ENCODE assay signal across 8 cellular contexts in genomic region chr17:67260051-67260987, GRCh38. TPM values are rescaled to one million over a fixed set of nuclear protein-coding genes. Genes with fewer than 3 reads are reported as not detected.
DNase-seq lines count a peak whose midpoint lies in the region; ATAC-seq and TF ChIP-seq lines count a peak whose summit lies in the region.

No MANE protein-coding gene starts in this region.

- no peaks in the 10 kb centered on the region for H3K36me3 ChIP-seq in heart right ventricle

- no peak overlapping the region for H3T11ph ChIP-seq in H9 (ENCODE audit: low read length)

- H4K5ac ChIP-seq in H9 (ENCODE audit: insufficient read length, low read depth, low read length): no peak overlapping the region

- in situ Hi-C loops in SK-MEL-5 (cut with HindIII; ENCODE audit: low pct_unique_long_range_greater_than_20kb, low sequenced_read_pairs): no loop called here

- intact Hi-C loops in heart right ventricle (cut with DNase I): no loop called here

- H3K27me3 Mint-ChIP-seq in H9 (ENCODE audit: low read depth): no peaks in the 10 kb centered on the region

- H3K14ac ChIP-seq in H9 (ENCODE audit: insufficient read depth, low read length): no peak overlapping the region

- WGBS in H9 (ENCODE audit: extremely low coverage, insufficient read length, low lambda C conversion rate): no CpG with 5 or more reads among the region's 14 CpGs
- WGBS in heart right ventricle, 2 donors: 60 to 66% methylated on average over 14 of the region's 14 CpGs

- H3K23me2 ChIP-seq in H9 (ENCODE audit: insufficient read length, low read depth, low read length, poor library complexity, severe bottlenecking): no peaks in the 10 kb centered on the region

- peak overlapping the region in 1 of 3 experiments; percentile 69; a peak in 2 of 7 replicates for H3K27ac Mint-ChIP-seq in H9

- H3K79me1 ChIP-seq in H9 (ENCODE audit: insufficient read depth, low read depth, low read length, poor library complexity, severe bottlenecking): no peaks in the 10 kb centered on the region

- no peak overlapping the region for H3K56ac ChIP-seq in H9 (ENCODE audit: insufficient read length, low read depth, low read length)

- peaks cover 23 to 28% of the 10 kb centered on the region in 2 experiments for H3K4me1 Mint-ChIP-seq in H9

- H3K27me3 ChIP-seq in H9 (ENCODE audit: insufficient read depth, low read length) (no peaks in the 10 kb centered on the region), heart right ventricle (no peaks in the 10 kb centered on the region)

- no peak overlapping the region for H3K18ac ChIP-seq in H9 (ENCODE audit: insufficient read length, low read depth, low read length)

- H3K9me3 ChIP-seq in H9 (ENCODE audit: control insufficient read depth, low read depth, low read length) (no peaks in the 10 kb centered on the region), heart right ventricle (peaks cover 0 to 7% (median 0%) of the 10 kb centered on the region in 11 donors)

- no peak overlapping the region for H4K8ac ChIP-seq in H9 (replicated peaks; ENCODE audit: insufficient read length, low read depth, low read length)

- no peak overlapping the region for H2BK12ac ChIP-seq in H9 (ENCODE audit: insufficient read length, low read depth, low read length)

- H3K9ac ChIP-seq in H9 (ENCODE audit: extremely low read depth, insufficient read length, low read length): no peak overlapping the region

- H3K27ac ChIP-seq in H9 (ENCODE audit: insufficient read length, low read depth, low read length) (no peak overlapping the region), heart right ventricle (peak overlapping the region in 5 of 10 donors; percentile 39 to 91 (median 46))

- no peak overlapping the region for H2BK15ac ChIP-seq in H9 (ENCODE audit: low read depth, low read length)

- ATAC-seq in heart right ventricle (peak; percentile 41 to 79 (median 60)), HG02938 (IDR thresholded peaks at IDR 0.05; ENCODE audit: unreplicated experiment) (no peak)

- H2BK120ac ChIP-seq in H9 (ENCODE audit: low read depth, low read length, poor library complexity, severe bottlenecking): no peak overlapping the region

- H3K4me2 ChIP-seq in H9 (ENCODE audit: insufficient read depth, insufficient read length, low read length): no peak overlapping the region

- no peak overlapping the region for H3K4me3 Mint-ChIP-seq in H9

- no peak for TF ChIP-seq CTCF in H9 (conservative IDR thresholded peaks at IDR 0.05)
- TF ChIP-seq CTCF in heart right ventricle (IDR thresholded peaks at IDR 0.05): no peak

- H3K79me2 ChIP-seq in H9 (ENCODE audit: insufficient read depth, low read length): no peaks in the 10 kb centered on the region

- H4K91ac ChIP-seq in H9 (ENCODE audit: insufficient read length, low read depth, low read length): no peak overlapping the region

- H3K4ac ChIP-seq in H9 (ENCODE audit: low read depth, low read length): no peak overlapping the region

- H4K20me1 ChIP-seq in H9 (ENCODE audit: control insufficient read depth, insufficient read depth, insufficient read length): no peaks in the 10 kb centered on the region

- H2BK5ac ChIP-seq in H9 (ENCODE audit: insufficient read length, low read length): no peak overlapping the region

- no peak overlapping the region for H2BK20ac ChIP-seq in H9 (ENCODE audit: low read depth, low read length, poor library complexity, severe bottlenecking)

- H3K4me1 ChIP-seq in H9 (ENCODE audit: insufficient read depth, low read length): no peaks in the 10 kb centered on the region; the same call in 1 of the 2 replicates
- peaks cover 0 to 60% (median 11%) of the 10 kb centered on the region in 9 donors for H3K4me1 ChIP-seq in heart right ventricle

- H2AFZ ChIP-seq in H9 (ENCODE audit: low read length): no peak overlapping the region

- DNase-seq in H9 (peak; percentile 14), SK-MEL-5 (ENCODE audit: low read depth, low spot score) (peak; percentile 96), heart right ventricle (peak in 1 of 2 donors; percentile 32), smooth muscle cell of the brain vasculature (ENCODE audit: low read depth, low spot score) (peak; percentile 62), pons (ENCODE audit: low spot score) (no peak), NCI-H2171 treated with DMSO at 0.1 percent for 48 hours (lab: John Stamatoyannopoulos, UW) (no peak)
- no peak for DNase-seq in activated CD4-positive, CD25-positive, alpha-beta regulatory T cell treated with anti-CD3 and anti-CD28 coated beads, Interleukin-2, amount 50 U/mL, for 72 hours

- no peak overlapping the region for H2AK5ac ChIP-seq in H9 (ENCODE audit: insufficient read length, low read length)

- no peak overlapping the region for H3K23ac ChIP-seq in H9 (ENCODE audit: insufficient read length, low read depth, low read length)

- H3K36me3 Mint-ChIP-seq in H9 (ENCODE audit: insufficient read depth in 1 of 3, low read depth in 3 of 3): no peaks in the 10 kb centered on the region; a peak in 1 of 7 replicates

- H3K9me3 Mint-ChIP-seq in H9: peaks cover 0 to 5% of the 10 kb centered on the region in 2 experiments; a peak in 2 of 5 replicates

- H3K4me3 ChIP-seq in heart right ventricle: peak overlapping the region in 2 of 10 donors; percentile 5 to 18

RNA-seq across cellular contexts. Expression of gene HELZ, which starts 15.3 kb away (rescaled TPM):
- total RNA-seq in H9 (2021): 49.3 and 49.8 TPM in 2 replicates
- total RNA-seq in SK-MEL-5 (2014; rRNA removed; shearing (Covaris generic)): 45.7 and 48.5 TPM in 2 replicates
- polyA plus RNA-seq in SK-MEL-5 (2015; cell fraction: cytosol; rRNA removed): 12.6 and 18.1 TPM in 2 replicates
- polyA plus RNA-seq in SK-MEL-5 (2015; cell fraction: nucleus; rRNA removed): 15.5 and 24.7 TPM in 2 replicates
- 10 to 100 TPM; 27.4 to 50.3 (median 41.7) TPM for total RNA-seq in heart right ventricle
- 1 to 10 TPM; 2.4 to 4.5 TPM for polyA plus RNA-seq in heart right ventricle

Comparison
In these comparisons a context has a peak if more than half of its experiments do, and no peak if none do; other contexts are left out.
1. DNase-seq: peak in H9 (single experiment), SK-MEL-5 (single experiment) and smooth muscle cell of the brain vasculature (single experiment); none in activated CD4-positive, CD25-positive, alpha-beta regulatory T cell treated with anti-CD3 and anti-CD28 coated beads, Interleukin-2, amount 50 U/mL, for 72 hours (single experiment), pons (single experiment) and NCI-H2171 treated with DMSO at 0.1 percent for 48 hours (single experiment).